Comparison of ENCODE assay signal across 20 cellular contexts in the genomic region with DNA sequence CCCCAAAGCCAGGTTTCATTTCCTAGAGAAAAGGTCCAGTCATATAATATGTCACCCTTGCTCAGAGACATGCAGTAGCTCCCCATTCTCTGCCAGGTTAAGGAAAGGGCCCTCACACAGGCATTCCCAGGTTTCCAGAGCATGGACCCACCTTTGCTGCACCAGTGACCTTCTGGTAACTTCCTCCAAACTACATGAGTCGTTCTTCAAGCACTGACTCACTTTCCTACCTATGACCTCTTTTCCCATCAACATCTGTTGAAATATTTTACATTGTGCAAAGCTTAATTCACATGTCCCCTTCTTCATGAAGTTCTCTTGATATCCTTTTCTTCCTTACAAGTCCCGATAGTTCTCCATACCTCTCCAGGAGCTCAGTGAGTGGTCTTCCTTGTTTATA. TPM values are rescaled to one million over a fixed set of nuclear protein-coding genes. Genes with fewer than 3 reads are reported as not detected.
DNase-seq lines count a peak whose midpoint lies in the region; ATAC-seq lines count a peak whose summit lies in the region.
"Had no signal": no experiment of that assay in that cellular context is flagged by ENCODE, and none has a peak within 500 bp of the region (broad histone marks: within the 10 kb centered on the region; RNA-seq: fewer than 3 reads in every experiment).

No MANE protein-coding gene starts in this region.

- H3K36me3 Mint-ChIP-seq in activated CD4-positive, alpha-beta T cell treated with anti-CD3 and anti-CD28 coated beads for 36 hours (ENCODE audit: low read depth) = no peaks in the 10 kb centered on the region
- no peaks in the 10 kb centered on the region for H3K36me3 Mint-ChIP-seq in activated CD8-positive, alpha-beta memory T cell treated with anti-CD3 and anti-CD28 coated beads, Interleukin-2, amount 10 ng/mL, durations not matched to agents 7 days and 5 days
- H3K36me3 Mint-ChIP-seq: brain, naive B cell had no signal

- H3K27ac Mint-ChIP-seq in activated CD4-positive, alpha-beta T cell treated with anti-CD3 and anti-CD28 coated beads for 36 hours = peak overlapping the region; percentile 9
- no peak overlapping the region for H3K27ac Mint-ChIP-seq in activated CD8-positive, alpha-beta memory T cell treated with anti-CD3 and anti-CD28 coated beads, Interleukin-2, amount 10 ng/mL, durations not matched to agents 7 days and 5 days
- H3K27ac Mint-ChIP-seq: B cell; brain; T-helper 1 cell treated with Interleukin-12 subunit alpha and Interleukin-12 subunit beta and Interleukin-4 antibody, amounts not matched to agents 30 μg/mL and 1 μg/mL, for 36 hours had no signal

- H3K4me1 Mint-ChIP-seq in activated CD4-positive, alpha-beta T cell treated with anti-CD3 and anti-CD28 coated beads for 36 hours = peaks cover 18% of the 10 kb centered on the region
- peaks cover 17% of the 10 kb centered on the region for H3K4me1 Mint-ChIP-seq in activated CD8-positive, alpha-beta memory T cell treated with anti-CD3 and anti-CD28 coated beads, Interleukin-2, amount 10 ng/mL, durations not matched to agents 7 days and 5 days
- H3K4me1 Mint-ChIP-seq: B cell, brain, naive B cell had no signal

- DNase-seq in activated CD4-positive, alpha-beta T cell treated with anti-CD3 and anti-CD28 coated beads for 36 hours = no peak
- no peak for DNase-seq in activated CD4-positive, alpha-beta T cell treated with anti-CD3 and anti-CD28 coated beads for 4 hours
- peak; percentile 11 for DNase-seq in HPDE6-E6E7 (ENCODE audit: extremely low spot score)
- DNase-seq in SW480 (ENCODE audit: low spot score) = peak; percentile 8
- DNase-seq in AG08396 (ENCODE audit: low spot score) = no peak
- DNase-seq in activated CD8-positive, alpha-beta memory T cell treated with anti-CD3 and anti-CD28 coated beads, Interleukin-2, amount 10 ng/mL, durations not matched to agents 7 days and 5 days = no peak
- DNase-seq: activated CD4-positive, alpha-beta memory T cell treated with anti-CD3 and anti-CD28 coated beads, Interleukin-2, amount 10 ng/mL, durations not matched to agents 7 days and 5 days; EL; kidney; naive B cell; NCI-H146; NCI-H2171 treated with DMSO at 0.1 percent for 48 hours; pancreas; testis had no signal

- peaks cover 2% of the 10 kb centered on the region for H3K27me3 Mint-ChIP-seq in activated CD4-positive, alpha-beta T cell treated with anti-CD3 and anti-CD28 coated beads for 36 hours
- H3K27me3 Mint-ChIP-seq in activated CD8-positive, alpha-beta memory T cell treated with anti-CD3 and anti-CD28 coated beads, Interleukin-2, amount 10 ng/mL, durations not matched to agents 7 days and 5 days = peaks cover 13% of the 10 kb centered on the region
- H3K27me3 Mint-ChIP-seq: activated CD4-positive, alpha-beta memory T cell treated with anti-CD3 and anti-CD28 coated beads, Interleukin-2, amount 10 ng/mL, durations not matched to agents 7 days and 5 days had no signal

- intact Hi-C loops in activated CD4-positive, alpha-beta T cell treated with anti-CD3 and anti-CD28 coated beads for 36 hours (cut with DNase I, micrococcal nuclease) = loop anchor here (2.0 to 10.0 kb wide), 6 partner anchors 78 to 860 kb away; partner anchors contain the start of gene ADRB2 (in 1 of the 2)

- H3K4me3 Mint-ChIP-seq in activated CD4-positive, alpha-beta T cell treated with anti-CD3 and anti-CD28 coated beads for 36 hours = no peak overlapping the region
- H3K4me3 Mint-ChIP-seq in activated CD8-positive, alpha-beta memory T cell treated with anti-CD3 and anti-CD28 coated beads, Interleukin-2, amount 10 ng/mL, durations not matched to agents 7 days and 5 days = no peak overlapping the region
- H3K4me3 Mint-ChIP-seq: activated CD4-positive, alpha-beta memory T cell treated with anti-CD3 and anti-CD28 coated beads, Interleukin-2, amount 10 ng/mL, durations not matched to agents 7 days and 5 days; B cell; brain; naive B cell; T-helper 1 cell treated with Interleukin-12 subunit alpha and Interleukin-12 subunit beta and Interleukin-4 antibody, amounts not matched to agents 30 μg/mL and 1 μg/mL, for 36 hours had no signal

- ATAC-seq in activated CD4-positive, alpha-beta T cell treated with anti-CD3 and anti-CD28 coated beads for 36 hours = peak; percentile 25
- peak; percentile 47 for ATAC-seq in esophagus mucosa
- ATAC-seq in activated CD8-positive, alpha-beta memory T cell treated with anti-CD3 and anti-CD28 coated beads, Interleukin-2, amount 10 ng/mL, durations not matched to agents 7 days and 5 days = no peak
- ATAC-seq in HG02938 (IDR thresholded peaks at IDR 0.05; ENCODE audit: unreplicated experiment) = no peak
- ATAC-seq: pancreas, sciatic nerve had no signal

- CTCF ChIA-PET in activated CD4-positive, alpha-beta T cell treated with anti-CD3 and anti-CD28 coated beads for 36 hours (lab: Charles Lee) = interaction anchor here (0.6 to 13.4 kb wide), 10 partner anchors 19 to 1066 kb away, joined by 3 to 356 read pairs (median 4); no protein-coding TSS in a partner anchor
- CTCF ChIA-PET in activated CD8-positive, alpha-beta memory T cell treated with anti-CD3 and anti-CD28 coated beads, Interleukin-2, amount 10 ng/mL, durations not matched to agents 7 days and 5 days (lab: Charles Lee) = interaction anchor here (0.7 to 9.8 kb wide), 12 partner anchors 8 to 594 kb away, joined by 3 to 227 read pairs (median 4); no protein-coding TSS in a partner anchor

- POLR2A ChIA-PET in activated CD4-positive, alpha-beta T cell treated with anti-CD3 and anti-CD28 coated beads for 36 hours (lab: Charles Lee) = interaction anchor here (0.6 kb wide), 1 partner anchor 36 kb away, joined by 3 read pairs; no protein-coding TSS in a partner anchor

- no peaks in the 10 kb centered on the region for H3K9me3 Mint-ChIP-seq in activated CD4-positive, alpha-beta T cell treated with anti-CD3 and anti-CD28 coated beads for 36 hours (ENCODE audit: low read depth)
- H3K9me3 Mint-ChIP-seq in activated CD8-positive, alpha-beta memory T cell treated with anti-CD3 and anti-CD28 coated beads, Interleukin-2, amount 10 ng/mL, durations not matched to agents 7 days and 5 days (ENCODE audit: low read depth) = no peaks in the 10 kb centered on the region
- H3K9me3 Mint-ChIP-seq: activated CD4-positive, alpha-beta memory T cell treated with anti-CD3 and anti-CD28 coated beads, Interleukin-2, amount 10 ng/mL, durations not matched to agents 7 days and 5 days; brain; naive B cell; T-helper 1 cell treated with Interleukin-12 subunit alpha and Interleukin-12 subunit beta and Interleukin-4 antibody, amounts not matched to agents 30 μg/mL and 1 μg/mL, for 36 hours had no signal

RNA-seq across cellular contexts. Expression of gene SH3TC2, which starts 25.9 kb away (rescaled TPM):
- not detected for total RNA-seq in activated CD4-positive, alpha-beta T cell treated with anti-CD3 and anti-CD28 coated beads for 36 hours
- 3.4 TPM for total RNA-seq in esophagus mucosa
- not detected for total RNA-seq in activated CD8-positive, alpha-beta memory T cell treated with anti-CD3 and anti-CD28 coated beads, Interleukin-2, amount 10 ng/mL, durations not matched to agents 7 days and 5 days
- total RNA-seq: activated CD4-positive, alpha-beta memory T cell treated with anti-CD3 and anti-CD28 coated beads, Interleukin-2, amount 10 ng/mL, durations not matched to agents 7 days and 5 days; B cell had no signal

Comparison
In these comparisons a context has a peak if more than half of its experiments do, and no peak if none do; other contexts are left out.
1. ATAC-seq: peak in activated CD4-positive, alpha-beta T cell treated with anti-CD3 and anti-CD28 coated beads for 36 hours (single experiment) and esophagus mucosa (single experiment); none in activated CD8-positive, alpha-beta memory T cell treated with anti-CD3 and anti-CD28 coated beads, Interleukin-2, amount 10 ng/mL, durations not matched to agents 7 days and 5 days (single experiment) and HG02938 (single experiment).
2. DNase-seq: peak in HPDE6-E6E7 (single experiment) and SW480 (single experiment); none in activated CD4-positive, alpha-beta T cell treated with anti-CD3 and anti-CD28 coated beads for 36 hours (single experiment), activated CD4-positive, alpha-beta T cell treated with anti-CD3 and anti-CD28 coated beads for 4 hours (0 of 2), AG08396 (single experiment) and activated CD8-positive, alpha-beta memory T cell treated with anti-CD3 and anti-CD28 coated beads, Interleukin-2, amount 10 ng/mL, durations not matched to agents 7 days and 5 days (single experiment).